Comparison of ENCODE assay signal across 2 cellular contexts in the genomic region with DNA sequence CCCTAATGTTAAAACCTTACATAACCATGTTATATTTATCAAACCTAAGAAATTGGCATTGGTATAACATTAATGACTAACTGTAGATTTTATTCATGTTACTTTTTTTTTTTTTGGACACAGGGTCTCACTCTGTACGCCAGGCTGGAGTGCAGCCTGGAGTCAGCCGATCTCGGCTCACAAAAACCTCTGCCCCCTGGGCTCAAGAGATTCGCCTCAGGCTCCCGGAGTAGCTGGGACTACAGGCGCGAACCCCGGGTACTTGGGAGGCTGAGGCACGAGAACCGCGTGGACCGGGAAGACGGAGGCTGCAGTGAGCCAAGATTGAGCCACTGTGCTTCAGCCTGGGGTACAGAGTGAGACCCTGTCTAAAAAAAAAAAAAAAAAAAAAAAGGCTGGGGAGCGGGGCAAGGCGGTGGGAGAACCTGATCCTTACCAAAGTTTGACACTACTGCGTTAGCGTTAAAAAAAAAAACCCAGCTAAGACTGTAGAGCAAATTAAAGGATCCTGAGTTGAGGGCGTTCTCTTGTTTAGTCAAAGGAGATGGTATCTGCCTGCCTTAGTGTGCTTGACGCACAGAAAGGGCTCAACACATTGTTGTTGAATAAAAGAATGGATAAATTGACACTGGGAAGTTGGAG.
TF ChIP-seq lines count a peak whose summit lies in the region.
"Not testable (repeated sequence)": the region's sequence is repeated elsewhere in the genome, so short reads cannot be mapped to it uniquely, and the experiment has no call there.

No MANE protein-coding gene starts in this region.

TF ChIP-seq in HEK293, 187 proteins besides CTCF, POLR2A, EP300 and RAD21:
- TF ChIP-seq, protein P1, sequence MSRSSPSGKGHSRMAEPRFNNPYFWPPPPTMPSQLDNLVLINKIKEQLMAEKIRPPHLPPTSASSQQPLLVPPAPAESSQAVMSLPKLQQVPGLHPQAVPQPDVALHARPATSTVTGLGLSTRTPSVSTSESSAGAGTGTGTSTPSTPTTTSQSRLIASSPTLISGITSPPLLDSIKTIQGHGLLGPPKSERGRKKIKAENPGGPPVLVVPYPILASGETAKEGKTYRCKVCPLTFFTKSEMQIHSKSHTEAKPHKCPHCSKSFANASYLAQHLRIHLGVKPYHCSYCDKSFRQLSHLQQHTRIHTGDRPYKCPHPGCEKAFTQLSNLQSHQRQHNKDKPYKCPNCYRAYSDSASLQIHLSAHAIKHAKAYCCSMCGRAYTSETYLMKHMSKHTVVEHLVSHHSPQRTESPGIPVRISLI (tag by site-specific recombination; IDR thresholded peaks at IDR 0.05), result peak; percentile 44; the same call in 1 of the 2 replicates
- TF ChIP-seq ZBTB6 (tag by site-specific recombination; IDR thresholded peaks at IDR 0.05) (peak; percentile 87), ZNF394 (tag by site-specific recombination; IDR thresholded peaks at IDR 0.05; ENCODE audit: borderline replicate concordance) (peak; percentile 91), GLIS1 (tag by site-specific recombination; IDR thresholded peaks at IDR 0.05) (0 out of 2 replicates have a peak, but pooled peaks have one; percentile 14), ZBTB48 (tag by site-specific recombination; IDR thresholded peaks at IDR 0.05) (0 out of 2 replicates have a peak, but pooled peaks have one; percentile 31), ZBTB26 (tag by site-specific recombination; optimal IDR thresholded peaks at IDR 0.05) (peak; percentile 39)
- TF ChIP-seq, protein P2, sequence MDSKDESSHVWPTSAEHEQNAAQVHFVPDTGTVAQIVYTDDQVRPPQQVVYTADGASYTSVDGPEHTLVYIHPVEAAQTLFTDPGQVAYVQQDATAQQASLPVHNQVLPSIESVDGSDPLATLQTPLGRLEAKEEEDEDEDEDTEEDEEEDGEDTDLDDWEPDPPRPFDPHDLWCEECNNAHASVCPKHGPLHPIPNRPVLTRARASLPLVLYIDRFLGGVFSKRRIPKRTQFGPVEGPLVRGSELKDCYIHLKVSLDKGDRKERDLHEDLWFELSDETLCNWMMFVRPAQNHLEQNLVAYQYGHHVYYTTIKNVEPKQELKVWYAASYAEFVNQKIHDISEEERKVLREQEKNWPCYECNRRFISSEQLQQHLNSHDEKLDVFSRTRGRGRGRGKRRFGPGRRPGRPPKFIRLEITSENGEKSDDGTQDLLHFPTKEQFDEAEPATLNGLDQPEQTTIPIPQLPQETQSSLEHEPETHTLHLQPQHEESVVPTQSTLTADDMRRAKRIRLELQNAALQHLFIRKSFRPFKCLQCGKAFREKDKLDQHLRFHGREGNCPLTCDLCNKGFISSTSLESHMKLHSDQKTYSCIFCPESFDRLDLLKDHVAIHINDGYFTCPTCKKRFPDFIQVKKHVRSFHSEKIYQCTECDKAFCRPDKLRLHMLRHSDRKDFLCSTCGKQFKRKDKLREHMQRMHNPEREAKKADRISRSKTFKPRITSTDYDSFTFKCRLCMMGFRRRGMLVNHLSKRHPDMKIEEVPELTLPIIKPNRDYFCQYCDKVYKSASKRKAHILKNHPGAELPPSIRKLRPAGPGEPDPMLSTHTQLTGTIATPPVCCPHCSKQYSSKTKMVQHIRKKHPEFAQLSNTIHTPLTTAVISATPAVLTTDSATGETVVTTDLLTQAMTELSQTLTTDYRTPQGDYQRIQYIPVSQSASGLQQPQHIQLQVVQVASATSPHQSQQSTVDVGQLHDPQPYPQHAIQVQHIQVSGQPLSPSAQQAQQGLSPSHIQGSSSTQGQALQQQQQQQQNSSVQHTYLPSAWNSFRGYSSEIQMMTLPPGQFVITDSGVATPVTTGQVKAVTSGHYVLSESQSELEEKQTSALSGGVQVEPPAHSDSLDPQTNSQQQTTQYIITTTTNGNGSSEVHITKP (tag by site-specific recombination; IDR thresholded peaks at IDR 0.05), result peak; percentile 85

TF ChIP-seq in K562, 482 proteins besides CTCF, POLR2A, EP300 and RAD21 (continues in another document):
- TF ChIP-seq, protein P3, sequence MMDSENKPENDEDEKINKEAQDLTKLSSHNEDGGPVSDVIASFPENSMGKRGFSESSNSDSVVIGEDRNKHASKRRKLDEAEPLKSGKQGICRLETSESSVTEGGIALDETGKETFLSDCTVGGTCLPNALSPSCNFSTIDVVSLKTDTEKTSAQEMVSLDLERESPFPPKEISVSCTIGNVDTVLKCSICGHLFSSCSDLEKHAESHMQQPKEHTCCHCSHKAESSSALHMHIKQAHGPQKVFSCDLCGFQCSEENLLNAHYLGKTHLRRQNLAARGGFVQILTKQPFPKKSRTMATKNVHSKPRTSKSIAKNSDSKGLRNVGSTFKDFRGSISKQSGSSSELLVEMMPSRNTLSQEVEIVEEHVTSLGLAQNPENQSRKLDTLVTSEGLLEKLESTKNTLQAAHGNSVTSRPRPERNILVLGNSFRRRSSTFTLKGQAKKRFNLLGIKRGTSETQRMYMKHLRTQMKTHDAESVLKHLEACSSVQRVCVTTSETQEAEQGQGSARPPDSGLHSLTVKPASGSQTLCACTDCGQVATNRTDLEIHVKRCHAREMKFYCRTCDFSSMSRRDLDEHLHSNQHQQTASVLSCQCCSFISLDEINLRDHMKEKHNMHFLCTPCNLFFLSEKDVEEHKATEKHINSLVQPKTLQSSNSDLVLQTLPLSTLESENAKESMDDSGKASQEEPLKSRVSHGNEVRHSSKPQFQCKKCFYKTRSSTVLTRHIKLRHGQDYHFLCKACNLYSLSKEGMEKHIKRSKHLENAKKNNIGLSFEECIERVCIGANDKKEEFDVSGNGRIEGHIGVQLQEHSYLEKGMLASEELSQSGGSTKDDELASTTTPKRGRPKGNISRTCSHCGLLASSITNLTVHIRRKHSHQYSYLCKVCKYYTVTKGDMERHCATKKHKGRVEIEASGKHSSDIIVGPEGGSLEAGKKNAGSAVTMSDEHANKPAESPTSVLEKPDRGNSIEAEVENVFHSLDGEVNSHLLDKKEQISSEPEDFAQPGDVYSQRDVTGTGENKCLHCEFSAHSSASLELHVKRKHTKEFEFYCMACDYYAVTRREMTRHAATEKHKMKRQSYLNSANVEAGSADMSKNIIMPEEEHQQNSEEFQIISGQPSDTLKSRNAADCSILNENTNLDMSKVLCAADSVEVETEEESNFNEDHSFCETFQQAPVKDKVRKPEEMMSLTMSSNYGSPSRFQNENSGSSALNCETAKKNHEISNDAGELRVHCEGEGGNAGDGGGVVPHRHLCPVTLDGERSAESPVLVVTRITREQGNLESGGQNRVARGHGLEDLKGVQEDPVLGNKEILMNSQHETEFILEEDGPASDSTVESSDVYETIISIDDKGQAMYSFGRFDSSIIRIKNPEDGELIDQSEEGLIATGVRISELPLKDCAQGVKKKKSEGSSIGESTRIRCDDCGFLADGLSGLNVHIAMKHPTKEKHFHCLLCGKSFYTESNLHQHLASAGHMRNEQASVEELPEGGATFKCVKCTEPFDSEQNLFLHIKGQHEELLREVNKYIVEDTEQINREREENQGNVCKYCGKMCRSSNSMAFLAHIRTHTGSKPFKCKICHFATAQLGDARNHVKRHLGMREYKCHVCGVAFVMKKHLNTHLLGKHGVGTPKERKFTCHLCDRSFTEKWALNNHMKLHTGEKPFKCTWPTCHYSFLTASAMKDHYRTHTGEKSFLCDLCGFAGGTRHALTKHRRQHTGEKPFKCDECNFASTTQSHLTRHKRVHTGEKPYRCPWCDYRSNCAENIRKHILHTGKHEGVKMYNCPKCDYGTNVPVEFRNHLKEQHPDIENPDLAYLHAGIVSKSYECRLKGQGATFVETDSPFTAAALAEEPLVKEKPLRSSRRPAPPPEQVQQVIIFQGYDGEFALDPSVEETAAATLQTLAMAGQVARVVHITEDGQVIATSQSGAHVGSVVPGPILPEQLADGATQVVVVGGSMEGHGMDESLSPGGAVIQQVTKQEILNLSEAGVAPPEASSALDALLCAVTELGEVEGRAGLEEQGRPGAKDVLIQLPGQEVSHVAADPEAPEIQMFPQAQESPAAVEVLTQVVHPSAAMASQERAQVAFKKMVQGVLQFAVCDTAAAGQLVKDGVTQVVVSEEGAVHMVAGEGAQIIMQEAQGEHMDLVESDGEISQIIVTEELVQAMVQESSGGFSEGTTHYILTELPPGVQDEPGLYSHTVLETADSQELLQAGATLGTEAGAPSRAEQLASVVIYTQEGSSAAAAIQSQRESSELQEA (IDR thresholded peaks at IDR 0.05; ENCODE audit: low read depth), result peak; percentile 78
- TF ChIP-seq, protein P4, sequence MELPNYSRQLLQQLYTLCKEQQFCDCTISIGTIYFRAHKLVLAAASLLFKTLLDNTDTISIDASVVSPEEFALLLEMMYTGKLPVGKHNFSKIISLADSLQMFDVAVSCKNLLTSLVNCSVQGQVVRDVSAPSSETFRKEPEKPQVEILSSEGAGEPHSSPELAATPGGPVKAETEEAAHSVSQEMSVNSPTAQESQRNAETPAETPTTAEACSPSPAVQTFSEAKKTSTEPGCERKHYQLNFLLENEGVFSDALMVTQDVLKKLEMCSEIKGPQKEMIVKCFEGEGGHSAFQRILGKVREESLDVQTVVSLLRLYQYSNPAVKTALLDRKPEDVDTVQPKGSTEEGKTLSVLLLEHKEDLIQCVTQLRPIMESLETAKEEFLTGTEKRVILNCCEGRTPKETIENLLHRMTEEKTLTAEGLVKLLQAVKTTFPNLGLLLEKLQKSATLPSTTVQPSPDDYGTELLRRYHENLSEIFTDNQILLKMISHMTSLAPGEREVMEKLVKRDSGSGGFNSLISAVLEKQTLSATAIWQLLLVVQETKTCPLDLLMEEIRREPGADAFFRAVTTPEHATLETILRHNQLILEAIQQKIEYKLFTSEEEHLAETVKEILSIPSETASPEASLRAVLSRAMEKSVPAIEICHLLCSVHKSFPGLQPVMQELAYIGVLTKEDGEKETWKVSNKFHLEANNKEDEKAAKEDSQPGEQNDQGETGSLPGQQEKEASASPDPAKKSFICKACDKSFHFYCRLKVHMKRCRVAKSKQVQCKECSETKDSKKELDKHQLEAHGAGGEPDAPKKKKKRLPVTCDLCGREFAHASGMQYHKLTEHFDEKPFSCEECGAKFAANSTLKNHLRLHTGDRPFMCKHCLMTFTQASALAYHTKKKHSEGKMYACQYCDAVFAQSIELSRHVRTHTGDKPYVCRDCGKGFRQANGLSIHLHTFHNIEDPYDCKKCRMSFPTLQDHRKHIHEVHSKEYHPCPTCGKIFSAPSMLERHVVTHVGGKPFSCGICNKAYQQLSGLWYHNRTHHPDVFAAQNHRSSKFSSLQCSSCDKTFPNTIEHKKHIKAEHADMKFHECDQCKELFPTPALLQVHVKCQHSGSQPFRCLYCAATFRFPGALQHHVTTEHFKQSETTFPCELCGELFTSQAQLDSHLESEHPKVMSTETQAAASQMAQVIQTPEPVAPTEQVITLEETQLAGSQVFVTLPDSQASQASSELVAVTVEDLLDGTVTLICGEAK (IDR thresholded peaks at IDR 0.05), result peak; percentile 33
- TF ChIP-seq, protein P4 (CRISPR knock-in tag; IDR thresholded peaks at IDR 0.05), result not testable (repeated sequence)
- peak; percentile 6; the same call in 1 of the 2 replicates for TF ChIP-seq PHF8 (IDR thresholded peaks at IDR 0.05; ENCODE audit: borderline replicate concordance, low read length)
- TF ChIP-seq, protein P2 (IDR thresholded peaks at IDR 0.05; ENCODE audit: partially characterized antibody), result peak; percentile 44
- TF ChIP-seq CHD1 (IDR thresholded peaks at IDR 0.05; ENCODE audit: low read length), result peak; percentile 28
- 0 out of 2 replicates have a peak, but pooled peaks have one; percentile 11 for TF ChIP-seq CEBPB (tag; IDR thresholded peaks at IDR 0.05)
- peak; percentile 46; the same call in 1 of the 2 replicates for TF ChIP-seq ZNF384 (IDR thresholded peaks at IDR 0.05; ENCODE audit: low read depth, low read length)
- 0 out of 2 replicates have a peak, but pooled peaks have one; percentile 10 for TF ChIP-seq ZNF766 (CRISPR knock-in tag; conservative IDR thresholded peaks at IDR 0.05)
